ENCODE assay signal across 4 cellular contexts in the genomic region with DNA sequence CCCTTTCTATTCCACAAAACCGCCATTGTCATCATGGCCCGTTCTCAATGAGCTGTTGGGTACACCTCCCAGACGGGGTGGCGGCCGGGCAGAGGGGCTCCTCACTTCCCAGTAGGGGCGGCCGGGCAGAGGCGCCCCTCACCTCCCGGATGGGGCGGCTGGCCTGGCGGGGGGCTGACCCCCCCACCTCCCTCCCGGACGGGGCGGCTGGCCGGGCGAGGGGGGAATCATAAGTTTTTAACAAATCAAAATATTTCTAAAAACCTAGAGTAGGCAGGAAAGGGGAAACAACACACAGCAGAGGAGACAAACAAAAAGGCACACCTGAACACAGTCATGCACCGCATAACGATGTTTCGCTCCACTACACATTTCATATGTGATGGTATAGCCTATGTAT. TPM values are rescaled to one million over a fixed set of nuclear protein-coding genes. Genes with fewer than 3 reads are reported as not detected.
"Had no signal": no experiment of that assay in that cellular context is flagged by ENCODE, and none has a peak within 500 bp of the region (broad histone marks: within the 10 kb centered on the region; RNA-seq: fewer than 3 reads in every experiment).

No MANE protein-coding gene starts in this region.

RNA-seq across cellular contexts. Expression of a gene that starts 8.1 kb away (rescaled TPM):
- total RNA-seq: LHCN-M2, M059J, MCF 10A, NCI-H460 had no signal

RNA-seq across cellular contexts. Expression of a gene that starts 27.9 kb away (rescaled TPM):
- total RNA-seq: LHCN-M2, M059J, MCF 10A, NCI-H460 had no signal
